ENCODE assay signal across 18 cellular contexts in genomic region chr16:81012974-81013373, GRCh38. TPM values are rescaled to one million over a fixed set of nuclear protein-coding genes. Genes with fewer than 3 reads are reported as not detected.
DNase-seq lines count a peak whose midpoint lies in the region; ATAC-seq and TF ChIP-seq lines count a peak whose summit lies in the region.
"Had no signal": no experiment of that assay in that cellular context is flagged by ENCODE, and none has a peak within 500 bp of the region (broad histone marks: within the 10 kb centered on the region; RNA-seq: fewer than 3 reads in every experiment).

No MANE protein-coding gene starts in this region.

- H3K9me3 Mint-ChIP-seq in nephron progenitor cell (no peaks in the 10 kb centered on the region), osteocyte (ENCODE audit: unreplicated experiment) (no peaks in the 10 kb centered on the region)
- no peaks in the 10 kb centered on the region for H3K9me3 Mint-ChIP-seq in stimulated activated effector memory CD8-positive, alpha-beta T cell treated with anti-CD3 and anti-CD28 coated beads, Interleukin-12 subunit alpha, Interleukin-12 subunit beta, amount 100 ng/mL, for 72 hours
- H3K9me3 Mint-ChIP-seq: CD4-positive, alpha-beta T cell; CD8-positive, alpha-beta T cell had no signal

- DNase-seq in LNCaP clone FGC (ENCODE audit: low read depth) (peak; percentile 78), nephron progenitor cell (no peak), erythroblast (lab: John Stamatoyannopoulos, UW) (no peak), osteocyte (ENCODE audit: extremely low spot score, unreplicated experiment) (no peak)
- no peak for DNase-seq in stimulated activated effector memory CD8-positive, alpha-beta T cell treated with anti-CD3 and anti-CD28 coated beads, Interleukin-12 subunit alpha, Interleukin-12 subunit beta, amount 100 ng/mL, for 72 hours (ENCODE audit: low spot score in 2 of 2)
- DNase-seq: 8988T; ACHN; BE2C; C1 segment of cervical spinal cord; Caco-2; Calu3; CD4-positive, alpha-beta T cell; CD8-positive, alpha-beta T cell; DMS79 treated with DMSO at 0.1 percent for 48 hours; GF-D8 had no signal

- H3K4me1 Mint-ChIP-seq in nephron progenitor cell: peaks cover 9% of the 10 kb centered on the region
- peaks cover 19% of the 10 kb centered on the region for H3K4me1 Mint-ChIP-seq in stimulated activated effector memory CD8-positive, alpha-beta T cell treated with anti-CD3 and anti-CD28 coated beads, Interleukin-12 subunit alpha, Interleukin-12 subunit beta, amount 100 ng/mL, for 72 hours
- peaks cover 5% of the 10 kb centered on the region for H3K4me1 Mint-ChIP-seq in osteocyte (ENCODE audit: unreplicated experiment)

- peak overlapping the region; percentile 26; the same call in 1 of the 2 replicates for H3K27ac ChIP-seq in C4-2B
- H3K27ac ChIP-seq: BLaER1 had no signal

- peak overlapping the region; percentile 8 for H3K27ac Mint-ChIP-seq in nephron progenitor cell
- peak overlapping the region; percentile 18 for H3K27ac Mint-ChIP-seq in stimulated activated effector memory CD8-positive, alpha-beta T cell treated with anti-CD3 and anti-CD28 coated beads, Interleukin-12 subunit alpha, Interleukin-12 subunit beta, amount 100 ng/mL, for 72 hours
- H3K27ac Mint-ChIP-seq in osteocyte (ENCODE audit: unreplicated experiment): no peak overlapping the region
- H3K27ac Mint-ChIP-seq: CD4-positive, alpha-beta T cell; CD8-positive, alpha-beta T cell had no signal

- ATAC-seq in stimulated activated effector memory CD8-positive, alpha-beta T cell treated with anti-CD3 and anti-CD28 coated beads, Interleukin-12 subunit alpha, Interleukin-12 subunit beta, amount 100 ng/mL, for 72 hours: no peak
- ATAC-seq in GM19455 (IDR thresholded peaks at IDR 0.05; ENCODE audit: unreplicated experiment): no peak
- ATAC-seq: CD8-positive, alpha-beta T cell had no signal

- H3K36me3 Mint-ChIP-seq in nephron progenitor cell (ENCODE audit: low read depth) (peaks cover 56% of the 10 kb centered on the region), osteocyte (ENCODE audit: unreplicated experiment) (peaks cover 3% of the 10 kb centered on the region)
- H3K36me3 Mint-ChIP-seq in stimulated activated effector memory CD8-positive, alpha-beta T cell treated with anti-CD3 and anti-CD28 coated beads, Interleukin-12 subunit alpha, Interleukin-12 subunit beta, amount 100 ng/mL, for 72 hours: peaks cover 75% of the 10 kb centered on the region

- H3K27me3 Mint-ChIP-seq in nephron progenitor cell (ENCODE audit: low read depth, poor library complexity): no peaks in the 10 kb centered on the region
- H3K27me3 Mint-ChIP-seq in osteocyte (ENCODE audit: unreplicated experiment): no peaks in the 10 kb centered on the region
- H3K27me3 Mint-ChIP-seq: CD4-positive, alpha-beta T cell had no signal

- no peak for TF ChIP-seq POLR2A in erythroblast (IDR thresholded peaks at IDR 0.05; ENCODE audit: low read length)

- H3K4me3 ChIP-seq in LNCaP clone FGC (ENCODE audit: low read depth, low read length): no peak overlapping the region
- H3K4me3 ChIP-seq: BLaER1 had no signal

- TF ChIP-seq CTCF in C4-2B (conservative IDR thresholded peaks at IDR 0.05) (no peak), LNCaP clone FGC (IDR thresholded peaks at IDR 0.05; ENCODE audit: control insufficient read depth, extremely low read depth, insufficient read depth) (no peak), nephron progenitor cell (IDR thresholded peaks at IDR 0.05) (no peak), osteocyte (IDR thresholded peaks at IDR 0.05) (no peak)

- H3K4me3 Mint-ChIP-seq in nephron progenitor cell (no peak overlapping the region), osteocyte (ENCODE audit: unreplicated experiment) (no peak overlapping the region)
- no peak overlapping the region for H3K4me3 Mint-ChIP-seq in stimulated activated effector memory CD8-positive, alpha-beta T cell treated with anti-CD3 and anti-CD28 coated beads, Interleukin-12 subunit alpha, Interleukin-12 subunit beta, amount 100 ng/mL, for 72 hours
- H3K4me3 Mint-ChIP-seq: CD4-positive, alpha-beta T cell; CD8-positive, alpha-beta T cell had no signal

RNA-seq across cellular contexts. Expression of gene CENPN, which starts 6.0 kb away (rescaled TPM):
- 7.2 and 10.0 TPM in 2 replicates for total RNA-seq in osteocyte

RNA-seq across cellular contexts. Expression of gene CMC2, which starts 6.3 kb away (rescaled TPM):
- 37.8 and 42.2 TPM in 2 replicates for total RNA-seq in osteocyte

RNA-seq across cellular contexts. Expression of gene ATMIN, which starts 22.7 kb away (rescaled TPM):
- total RNA-seq in osteocyte: 35.0 and 39.2 TPM in 2 replicates
